Comparison of ENCODE assay signal across 14 cellular contexts in genomic region chr5:657570-657969, GRCh38. TPM values are rescaled to one million over a fixed set of nuclear protein-coding genes. Genes with fewer than 3 reads are reported as not detected.
DNase-seq lines count a peak whose midpoint lies in the region; ATAC-seq and TF ChIP-seq lines count a peak whose summit lies in the region.
"Had no signal": no experiment of that assay in that cellular context is flagged by ENCODE, and none has a peak within 500 bp of the region (broad histone marks: within the 10 kb centered on the region; RNA-seq: fewer than 3 reads in every experiment).

No MANE protein-coding gene starts in this region.

- H3K4me3 ChIP-seq in NB4 (ENCODE audit: low read depth, low read length) (no peak overlapping the region), choroid plexus epithelial cell (ENCODE audit: low read depth, low read length) (no peak overlapping the region)

- H3K4me1 Mint-ChIP-seq in immature natural killer cell (no peaks in the 10 kb centered on the region), T-cell (no peaks in the 10 kb centered on the region)
- H3K4me1 Mint-ChIP-seq: IgD-negative memory B cell had no signal

- peaks cover 5 to 12% (median 6%) of the 10 kb centered on the region in 3 donors for H3K27me3 Mint-ChIP-seq in immature natural killer cell (ENCODE audit: low read depth in 3 of 3)
- H3K27me3 Mint-ChIP-seq in T-cell = no peaks in the 10 kb centered on the region
- H3K27me3 Mint-ChIP-seq: IgD-negative memory B cell had no signal

- no peak overlapping the region for H3K4me3 Mint-ChIP-seq in immature natural killer cell
- H3K4me3 Mint-ChIP-seq in T-cell = no peak overlapping the region

- peak; percentile 34 for DNase-seq in COLO829 (ENCODE audit: low spot score)
- peak; percentile 26 for DNase-seq in NB4 (ENCODE audit: low read depth)
- DNase-seq in choroid plexus epithelial cell (ENCODE audit: low read depth) = peak; percentile 97
- DNase-seq in myocyte (ENCODE audit: low read depth) = peak; percentile 85
- no peak for DNase-seq in immature natural killer cell
- no peak for DNase-seq in T-cell
- no peak for DNase-seq in dedifferentiated amniotic fluid mesenchymal stem cell (ENCODE audit: extremely low spot score)
- DNase-seq: activated effector memory CD4-positive, alpha-beta T cell treated with Interleukin-2 at 50 U/mL for 16 hours; DND-41; NCI-H2227 treated with DMSO at 0.1 percent for 48 hours; stimulated activated CD4-positive, alpha-beta T cell treated with anti-CD3 and anti-CD28 coated beads, Interleukin-1b, Interleukin-23, amount 100 ng/mL, for 48 hours had no signal

- TF ChIP-seq CTCF in NB4 (IDR thresholded peaks at IDR 0.05; ENCODE audit: low read depth, low read length) = no peak
- TF ChIP-seq CTCF in choroid plexus epithelial cell (conservative IDR thresholded peaks at IDR 0.05; ENCODE audit: low read depth, low read length) = no peak

- H3K27ac Mint-ChIP-seq in immature natural killer cell (no peak overlapping the region), T-cell (no peak overlapping the region)
- H3K27ac Mint-ChIP-seq: IgD-negative memory B cell had no signal

- H3K9me3 Mint-ChIP-seq in immature natural killer cell (peaks cover 0 to 3% (median under 1%) of the 10 kb centered on the region in 6 donors), T-cell (no peaks in the 10 kb centered on the region)
- H3K9me3 Mint-ChIP-seq: IgD-negative memory B cell had no signal

- H3K36me3 Mint-ChIP-seq in immature natural killer cell (peaks cover 33 to 52% (median 37%) of the 10 kb centered on the region in 3 donors), T-cell (peaks cover 66% of the 10 kb centered on the region)

- CTCF ChIA-PET in T-cell (lab: Charles Lee) = no interaction called here

- POLR2A ChIA-PET in T-cell (lab: Charles Lee) = no interaction called here

- no peak for TF ChIP-seq POLR2A in NB4 (IDR thresholded peaks at IDR 0.05; ENCODE audit: extremely low read depth, insufficient read length)

- ATAC-seq in GM21515 (IDR thresholded peaks at IDR 0.05; ENCODE audit: unreplicated experiment) (no peak), T-cell (replicated peaks in 1 of 4) (no peak)
- ATAC-seq: activated CD4-positive, CD25-positive, alpha-beta regulatory T cell treated with anti-CD3 and anti-CD28 coated beads, Interleukin-2, amount 50 U/mL, for 24 hours had no signal

RNA-seq across cellular contexts. Expression of gene TPPP, which starts 35.6 kb away (rescaled TPM):
- 0.10 and 0.24 TPM in 2 replicates for total RNA-seq in myocyte
- polyA plus RNA-seq in myocyte (2012) = 0.10 TPM
- polyA plus RNA-seq in immature natural killer cell = under 1 TPM in 2 of 3 donors, not detected in 1; 0.19 TPM
- 1 to 10 TPM in 3 of 5 donors, under 1 TPM in 2; 0.73 to 8.2 (median 1.1) TPM for total RNA-seq in T-cell
- polyA plus RNA-seq: IgD-negative memory B cell had no signal

RNA-seq across cellular contexts. Expression of gene CEP72, which starts 45.4 kb away (rescaled TPM):
- total RNA-seq in myocyte = 2.3 and 2.6 TPM in 2 replicates
- polyA plus RNA-seq in myocyte (2012) = 1.5 TPM
- 1 to 10 TPM; 1.9 to 4.0 (median 2.5) TPM for polyA plus RNA-seq in immature natural killer cell
- 10 to 100 TPM; 13.9 to 25.8 (median 23.6) TPM for total RNA-seq in T-cell

Comparison
In these comparisons a context has a peak if more than half of its experiments do, and no peak if none do; other contexts are left out.
1. DNase-seq: peak in COLO829 (single experiment), NB4 (single experiment), choroid plexus epithelial cell (single experiment) and myocyte (single experiment); none in immature natural killer cell (0 of 3), T-cell (0 of 34) and dedifferentiated amniotic fluid mesenchymal stem cell (single experiment).